22 cellular contexts compared by ENCODE assay signal in genomic region chr11:14393889-14394288, GRCh38.
"Had no signal": no experiment of that assay in that cellular context is flagged by ENCODE, and none has a peak within 500 bp of the region (broad histone marks: within the 10 kb centered on the region; RNA-seq: fewer than 3 reads in every experiment).

No MANE protein-coding gene starts in this region.

- H3K4me3 Mint-ChIP-seq: endodermal cell; memory B cell; neural crest cell; stimulated activated naive B cell treated with anti-CD40 and anti-IgM and Interleukin-4, amounts not matched to agents 10 μg/mL and 1 μg/mL and 100 μg/mL, for 72 hours had no signal

- H3K9me3 Mint-ChIP-seq: endodermal cell; memory B cell; neural crest cell; stimulated activated naive B cell treated with anti-CD40 and anti-IgM and Interleukin-4, amounts not matched to agents 10 μg/mL and 1 μg/mL and 100 μg/mL, for 72 hours had no signal

- H3K36me3 Mint-ChIP-seq: memory B cell; stimulated activated naive B cell treated with anti-CD40 and anti-IgM and Interleukin-4, amounts not matched to agents 10 μg/mL and 1 μg/mL and 100 μg/mL, for 72 hours had no signal

- H3K4me1 ChIP-seq: adrenal gland, gastroesophageal sphincter, heart left ventricle, uterus had no signal

- DNase-seq: activated CD4-positive, alpha-beta T cell treated with anti-CD3 and anti-CD28 coated beads, Interleukin-2, amount 50 U/mL, for 1 hour; activated CD8-positive, alpha-beta memory T cell treated with anti-CD3 and anti-CD28 coated beads for 24 hours; activated naive CD4-positive, alpha-beta T cell treated with anti-CD3 and anti-CD28 coated beads, Interleukin-2, amount 50 U/mL, for 16 hours; activated T-cell treated with anti-CD3 and anti-CD28 coated beads, Interleukin-2, amount 50 U/mL, for 48 hours; adrenal gland; cerebellar nuclear complex; endodermal cell; heart left ventricle; islet precursor cell; left cardiac atrium; small intestine; stimulated activated naive B cell treated with anti-CD40 and anti-IgM and Interleukin-4, amounts not matched to agents 10 μg/mL and 1 μg/mL and 100 μg/mL, for 72 hours; trophoblast cell; uterus had no signal

- H3K36me3 ChIP-seq: adrenal gland, gastroesophageal sphincter, heart left ventricle, uterus had no signal

- H3K4me3 ChIP-seq: adrenal gland, coronary artery, gastroesophageal sphincter, heart left ventricle, uterus had no signal

- H3K27me3 Mint-ChIP-seq: memory B cell had no signal

- H3K27ac Mint-ChIP-seq: endodermal cell; memory B cell; stimulated activated naive B cell treated with anti-CD40 and anti-IgM and Interleukin-4, amounts not matched to agents 10 μg/mL and 1 μg/mL and 100 μg/mL, for 72 hours had no signal

- H3K27ac ChIP-seq: adrenal gland, coronary artery, epithelial cell of prostate, gastroesophageal sphincter, heart left ventricle, uterus, VCaP had no signal

- ATAC-seq: activated CD4-positive, CD25-positive, alpha-beta regulatory T cell treated with anti-CD3 and anti-CD28 coated beads, Interleukin-2, amount 50 U/mL, for 24 hours; gastroesophageal sphincter; heart left ventricle; left cardiac atrium; sciatic nerve; stimulated activated naive B cell treated with anti-CD40 and anti-IgM and Interleukin-4, amounts not matched to agents 10 μg/mL and 1 μg/mL and 100 μg/mL, for 72 hours had no signal

- H3K9me3 ChIP-seq: adrenal gland, gastroesophageal sphincter, heart left ventricle, uterus had no signal

- H3K4me1 Mint-ChIP-seq: memory B cell, neural crest cell had no signal

- H3K27me3 ChIP-seq: adrenal gland, gastroesophageal sphincter, heart left ventricle, uterus had no signal
